ENCODE assay signal across 13 cellular contexts in genomic region chr17:72502940-72503341, GRCh38.
DNase-seq lines count a peak whose midpoint lies in the region; ATAC-seq and TF ChIP-seq lines count a peak whose summit lies in the region.
"Had no signal": no experiment of that assay in that cellular context is flagged by ENCODE, and none has a peak within 500 bp of the region (broad histone marks: within the 10 kb centered on the region; RNA-seq: fewer than 3 reads in every experiment).

No MANE protein-coding gene starts in this region.

- TF ChIP-seq CTCF in HFFc6 (IDR thresholded peaks at IDR 0.05) (no peak), brain (conservative IDR thresholded peaks at IDR 0.05) (no peak), fibroblast of villous mesenchyme (IDR thresholded peaks at IDR 0.05; ENCODE audit: insufficient read depth, low read depth, low read length) (no peak), stomach (IDR thresholded peaks at IDR 0.05) (no peak)

- H3K9me3 Mint-ChIP-seq in HFFc6 (peaks cover 5% of the 10 kb centered on the region; the same call in 1 of the 2 replicates), brain (peaks cover 3 to 18% (median 13%) of the 10 kb centered on the region in 5 experiments)
- peaks cover 5 to 6% of the 10 kb centered on the region in 2 donors for H3K9me3 Mint-ChIP-seq in stimulated activated naive B cell treated with anti-CD40 and anti-IgM and Interleukin-4, amounts not matched to agents 10 μg/mL and 1 μg/mL and 100 μg/mL, for 72 hours
- H3K9me3 Mint-ChIP-seq in activated T-helper 17 cell treated with anti-CD3 and anti-CD28 coated beads, Interleukin-2, amount 50 U/mL, for 72 hours: no peaks in the 10 kb centered on the region

- H3K27ac Mint-ChIP-seq in HFFc6: peak overlapping the region; percentile 77
- peak overlapping the region; percentile 88 to 98 (median 95) for H3K27ac Mint-ChIP-seq in brain
- no peak overlapping the region for H3K27ac Mint-ChIP-seq in stimulated activated naive B cell treated with anti-CD40 and anti-IgM and Interleukin-4, amounts not matched to agents 10 μg/mL and 1 μg/mL and 100 μg/mL, for 72 hours
- no peak overlapping the region for H3K27ac Mint-ChIP-seq in activated T-helper 17 cell treated with anti-CD3 and anti-CD28 coated beads, Interleukin-2, amount 50 U/mL, for 72 hours
- H3K27ac Mint-ChIP-seq: activated naive CD8-positive, alpha-beta T cell treated with anti-CD3 and anti-CD28 coated beads, Interleukin-2, amount 10 ng/mL, durations not matched to agents 7 days and 5 days had no signal

- intact Hi-C loops in stomach (cut with DNase I; ENCODE audit: low total_unique reads) (no loop called here), posterior vena cava (cut with DNase I) (no loop called here)

- no peaks in the 10 kb centered on the region for H3K9me3 ChIP-seq in stomach

- no peak for TF ChIP-seq POLR2A in stomach (IDR thresholded peaks at IDR 0.05)

- peaks cover 19% of the 10 kb centered on the region for H3K4me1 Mint-ChIP-seq in HFFc6 (ENCODE audit: low read depth)
- peaks cover 60% of the 10 kb centered on the region for H3K4me1 Mint-ChIP-seq in brain
- no peaks in the 10 kb centered on the region for H3K4me1 Mint-ChIP-seq in stimulated activated naive B cell treated with anti-CD40 and anti-IgM and Interleukin-4, amounts not matched to agents 10 μg/mL and 1 μg/mL and 100 μg/mL, for 72 hours
- H3K4me1 Mint-ChIP-seq in activated T-helper 17 cell treated with anti-CD3 and anti-CD28 coated beads, Interleukin-2, amount 50 U/mL, for 72 hours: no peaks in the 10 kb centered on the region
- H3K4me1 Mint-ChIP-seq: activated naive CD8-positive, alpha-beta T cell treated with anti-CD3 and anti-CD28 coated beads, Interleukin-2, amount 10 ng/mL, durations not matched to agents 7 days and 5 days had no signal

- no peaks in the 10 kb centered on the region for H3K27me3 ChIP-seq in stomach

- WGBS in stomach, 5 donors: 19 to 48% (median 39%) methylated on average over 9 of the region's 9 CpGs

- H3K27me3 Mint-ChIP-seq in HFFc6 (ENCODE audit: insufficient read depth) (no peaks in the 10 kb centered on the region; the same call in 1 of the 2 replicates), brain (no peaks in the 10 kb centered on the region)
- H3K27me3 Mint-ChIP-seq in stimulated activated naive B cell treated with anti-CD40 and anti-IgM and Interleukin-4, amounts not matched to agents 10 μg/mL and 1 μg/mL and 100 μg/mL, for 72 hours: peaks cover 15 to 27% of the 10 kb centered on the region in 2 donors
- H3K27me3 Mint-ChIP-seq in activated T-helper 17 cell treated with anti-CD3 and anti-CD28 coated beads, Interleukin-2, amount 50 U/mL, for 72 hours: no peaks in the 10 kb centered on the region
- H3K27me3 Mint-ChIP-seq: activated naive CD8-positive, alpha-beta T cell treated with anti-CD3 and anti-CD28 coated beads, Interleukin-2, amount 10 ng/mL, durations not matched to agents 7 days and 5 days had no signal

- H3K36me3 ChIP-seq in stomach: no peaks in the 10 kb centered on the region

- ATAC-seq in stimulated activated naive B cell treated with anti-CD40 and anti-IgM and Interleukin-4, amounts not matched to agents 10 μg/mL and 1 μg/mL and 100 μg/mL, for 72 hours (replicated peaks): no peak
- no peak for ATAC-seq in activated T-helper 17 cell treated with anti-CD3 and anti-CD28 coated beads, Interleukin-2, amount 50 U/mL, for 72 hours (replicated peaks)

- H3K27ac ChIP-seq in stomach: peak overlapping the region; percentile 67 to 87 (median 83)

- peaks cover 9% of the 10 kb centered on the region for H3K36me3 Mint-ChIP-seq in HFFc6 (ENCODE audit: low read depth)
- H3K36me3 Mint-ChIP-seq in brain: peaks cover 11% of the 10 kb centered on the region
- H3K36me3 Mint-ChIP-seq in stimulated activated naive B cell treated with anti-CD40 and anti-IgM and Interleukin-4, amounts not matched to agents 10 μg/mL and 1 μg/mL and 100 μg/mL, for 72 hours: no peaks in the 10 kb centered on the region
- H3K36me3 Mint-ChIP-seq in activated T-helper 17 cell treated with anti-CD3 and anti-CD28 coated beads, Interleukin-2, amount 50 U/mL, for 72 hours (ENCODE audit: low read depth): no peaks in the 10 kb centered on the region
- H3K36me3 Mint-ChIP-seq: activated naive CD8-positive, alpha-beta T cell treated with anti-CD3 and anti-CD28 coated beads, Interleukin-2, amount 10 ng/mL, durations not matched to agents 7 days and 5 days had no signal

- peaks cover 12 to 52% (median 36%) of the 10 kb centered on the region in 4 donors for H3K4me1 ChIP-seq in stomach

- DNase-seq in HFFc6 (peak; percentile 38), fibroblast of villous mesenchyme (ENCODE audit: low read depth) (peak; percentile 86), stomach (no peak), posterior vena cava (ENCODE audit: low spot score) (no peak), NCI-H2196 treated with DMSO at 0.1 percent for 48 hours (lab: John Stamatoyannopoulos, UW; ENCODE audit: unreplicated experiment) (no peak)
- no peak for DNase-seq in stimulated activated naive B cell treated with anti-CD40 and anti-IgM and Interleukin-4, amounts not matched to agents 10 μg/mL and 1 μg/mL and 100 μg/mL, for 72 hours
- DNase-seq: activated naive CD8-positive, alpha-beta T cell treated with anti-CD3 and anti-CD28 coated beads, Interleukin-2, amount 10 ng/mL, durations not matched to agents 7 days and 5 days; glutamatergic neuron; kidney; stimulated activated CD4-positive, alpha-beta T cell treated with anti-CD3 and anti-CD28 coated beads, Interleukin-2, amount 100 ng/mL, for 48 hours; SW 1271 had no signal

- TF ChIP-seq EP300 in stomach (IDR thresholded peaks at IDR 0.05): no peak

- H3K4me3 ChIP-seq in fibroblast of villous mesenchyme (ENCODE audit: low read depth, low read length) (no peak overlapping the region), stomach (peak overlapping the region in 1 of 4 donors; percentile 10)

- H3K4me3 Mint-ChIP-seq in HFFc6 (peak overlapping the region; percentile 76), brain (peak overlapping the region in 2 of 5 experiments; percentile 38 to 71)
- no peak overlapping the region for H3K4me3 Mint-ChIP-seq in stimulated activated naive B cell treated with anti-CD40 and anti-IgM and Interleukin-4, amounts not matched to agents 10 μg/mL and 1 μg/mL and 100 μg/mL, for 72 hours
- H3K4me3 Mint-ChIP-seq in activated T-helper 17 cell treated with anti-CD3 and anti-CD28 coated beads, Interleukin-2, amount 50 U/mL, for 72 hours: no peak overlapping the region
- H3K4me3 Mint-ChIP-seq: activated naive CD8-positive, alpha-beta T cell treated with anti-CD3 and anti-CD28 coated beads, Interleukin-2, amount 10 ng/mL, durations not matched to agents 7 days and 5 days had no signal

Comparison
In these comparisons a context has a peak if more than half of its experiments do, and no peak if none do; other contexts are left out.
1. DNase-seq: peak in HFFc6 (single experiment) and fibroblast of villous mesenchyme (single experiment); none in stomach (single experiment), posterior vena cava (single experiment), stimulated activated naive B cell treated with anti-CD40 and anti-IgM and Interleukin-4, amounts not matched to agents 10 μg/mL and 1 μg/mL and 100 μg/mL, for 72 hours (single experiment) and NCI-H2196 treated with DMSO at 0.1 percent for 48 hours (single experiment).
2. H3K27ac Mint-ChIP-seq: peak in HFFc6 (single experiment) and brain (5 of 5); none in stimulated activated naive B cell treated with anti-CD40 and anti-IgM and Interleukin-4, amounts not matched to agents 10 μg/mL and 1 μg/mL and 100 μg/mL, for 72 hours (single experiment) and activated T-helper 17 cell treated with anti-CD3 and anti-CD28 coated beads, Interleukin-2, amount 50 U/mL, for 72 hours (single experiment).